In genomic region chr17:57517519-57518342, GRCh38 we compare ENCODE assay signal across 1 cellular context.
TF ChIP-seq lines count a peak whose summit lies in the region.

No MANE protein-coding gene starts in this region.

TF ChIP-seq in GM23338, 12 proteins besides CTCF, POLR2A, EP300 and RAD21 (continued from another document):
- no peak for TF ChIP-seq REST (IDR thresholded peaks at IDR 0.05; ENCODE audit: unreplicated experiment)
- no peak for TF ChIP-seq ZNF331 (CRISPR knock-in tag; IDR thresholded peaks at IDR 0.05; ENCODE audit: low read depth)
TF ChIP-seq in GM23338: peak in this region for 0.
